Comparison of ENCODE assay signal across 8 cellular contexts in genomic region chr6:89122625-89123024, GRCh38. TPM values are rescaled to one million over a fixed set of nuclear protein-coding genes. Genes with fewer than 3 reads are reported as not detected.
DNase-seq lines count a peak whose midpoint lies in the region; ATAC-seq and TF ChIP-seq lines count a peak whose summit lies in the region.

No MANE protein-coding gene starts in this region.

- no peak overlapping the region for H3K27ac Mint-ChIP-seq in MCF 10A (ENCODE audit: low read depth, unreplicated experiment)

- H3K4me1 Mint-ChIP-seq in MCF 10A (ENCODE audit: insufficient read depth, unreplicated experiment), result no peaks in the 10 kb centered on the region

- no peaks in the 10 kb centered on the region for H3K9me3 Mint-ChIP-seq in MCF 10A (ENCODE audit: unreplicated experiment)

- TF ChIP-seq CTCF in MCF 10A (IDR thresholded peaks at IDR 0.05; ENCODE audit: unreplicated experiment) (peak; percentile 70), breast epithelium (IDR thresholded peaks at IDR 0.05) (no peak), Panc1 (IDR thresholded peaks at IDR 0.05) (peak; percentile 70; the same call in 1 of the 2 replicates), osteoblast (IDR thresholded peaks at IDR 0.05; ENCODE audit: extremely low read depth, low read depth, low read length) (peak; percentile 53)

- POLR2A ChIA-PET in MCF 10A (lab: Yijun Ruan, JAX), result interaction anchor here (0.5 to 1.7 kb wide), 4 partner anchors 17 to 42 kb away, joined by 3 to 6 read pairs (median 4); partner anchors contain the start of genes PM20D2 and PNRC1
- POLR2A ChIA-PET in Panc1 (lab: Charles Lee), result no interaction called here

- H3K36me3 ChIP-seq in breast epithelium, result no peaks in the 10 kb centered on the region
- H3K36me3 ChIP-seq in Panc1 (ENCODE audit: control insufficient read depth, insufficient read depth, low read length), result no peaks in the 10 kb centered on the region
- no peaks in the 10 kb centered on the region for H3K36me3 ChIP-seq in osteoblast (ENCODE audit: insufficient read depth, low read length)

- H3K27me3 ChIP-seq in breast epithelium (no peaks in the 10 kb centered on the region), Panc1 (ENCODE audit: control insufficient read depth, insufficient read depth, low read length) (no peaks in the 10 kb centered on the region; the same call in 1 of the 2 replicates), osteoblast (ENCODE audit: insufficient read depth, low read length) (peaks cover 11% of the 10 kb centered on the region)

- no peaks in the 10 kb centered on the region for H4K20me1 ChIP-seq in osteoblast (ENCODE audit: insufficient read depth, low read length)

- no peaks in the 10 kb centered on the region for H3K27me3 Mint-ChIP-seq in MCF 10A (ENCODE audit: insufficient read depth, unreplicated experiment)

- ATAC-seq in HG03175 (IDR thresholded peaks at IDR 0.05; ENCODE audit: unreplicated experiment), result peak; percentile 45
- peak; percentile 83 for ATAC-seq in Panc1
- ATAC-seq in HG02840 (IDR thresholded peaks at IDR 0.05; ENCODE audit: low FRiP score, unreplicated experiment), result no peak

- intact Hi-C loops in MCF 10A (cut with micrococcal nuclease) (loop anchor here (1.0 kb wide), 3 partner anchors 120 to 247 kb away; no protein-coding TSS in a partner anchor), breast epithelium (cut with DNase I; ENCODE audit: low total_unique reads) (no loop called here), Panc1 (cut with micrococcal nuclease; ENCODE audit: unreplicated experiment) (loop anchor here (1.0 to 10.0 kb wide), 2 partner anchors 120 to 138 kb away; no protein-coding TSS in a partner anchor)

- H3K9me3 ChIP-seq in breast epithelium, result no peaks in the 10 kb centered on the region
- no peaks in the 10 kb centered on the region for H3K9me3 ChIP-seq in Panc1 (ENCODE audit: control insufficient read depth, insufficient read depth, low read depth, low read length)
- H3K9me3 ChIP-seq in osteoblast (ENCODE audit: low read depth, low read length), result no peaks in the 10 kb centered on the region

- H3K4me1 ChIP-seq in breast epithelium (no peaks in the 10 kb centered on the region), Panc1 (ENCODE audit: control insufficient read depth, insufficient read depth, low read length) (no peaks in the 10 kb centered on the region), osteoblast (ENCODE audit: insufficient read depth, low read length) (no peaks in the 10 kb centered on the region)

- H3K4me3 ChIP-seq in breast epithelium (no peak overlapping the region), Panc1 (ENCODE audit: low read depth in 2 of 2, low read length in 2 of 2) (no peak overlapping the region), osteoblast (ENCODE audit: insufficient read depth, low read length) (no peak overlapping the region)

- in situ Hi-C loops in Panc1 (cut with HindIII; ENCODE audit: low pct_unique_long_range_greater_than_20kb, low sequenced_read_pairs), result no loop called here

- no peak overlapping the region for H3K27ac ChIP-seq in breast epithelium
- no peak overlapping the region for H3K27ac ChIP-seq in Panc1 (ENCODE audit: low read length)
- no peak overlapping the region for H3K27ac ChIP-seq in osteoblast (ENCODE audit: low read depth, low read length)

- BruUV-seq in MCF 10A (replicated peaks; lab: Mats Ljungman, UMichigan) (no TSS peak), Panc1 (replicated peaks; lab: Mats Ljungman, UMichigan) (no TSS peak)

- DNase-seq in MCF 10A (ENCODE audit: unreplicated experiment), result peak; percentile 48
- DNase-seq in breast epithelium (ENCODE audit: low spot score in 2 of 2), result no peak
- DNase-seq in Panc1 (ENCODE audit: low read depth, low spot score), result no peak
- DNase-seq in epidermal melanocyte (ENCODE audit: insufficient read length, low spot score), result peak; percentile 40
- peak; percentile 86 for DNase-seq in osteoblast (ENCODE audit: insufficient read length, low spot score, missing footprints)
- no peak for DNase-seq in activated naive CD4-positive, alpha-beta T cell treated with Interleukin-2 at 50 U/mL for 16 hours

- H3K36me3 Mint-ChIP-seq in MCF 10A (ENCODE audit: insufficient read depth, unreplicated experiment), result no peaks in the 10 kb centered on the region

- H3K79me2 ChIP-seq in osteoblast (ENCODE audit: insufficient read depth, low read length), result no peaks in the 10 kb centered on the region

- CTCF ChIA-PET in MCF 10A (lab: Yijun Ruan, JAX), result interaction anchor here (0.6 to 4.2 kb wide), 17 partner anchors 10 to 522 kb away, joined by 3 to 38 read pairs (median 4); partner anchors contain the start of gene PM20D2
- CTCF ChIA-PET in Panc1 (lab: Charles Lee), result interaction anchor here (0.6 kb wide), 1 partner anchor 60 kb away, joined by 5 read pairs; no protein-coding TSS in a partner anchor

- no peak for TF ChIP-seq POLR2A in breast epithelium (IDR thresholded peaks at IDR 0.05)

- no peak overlapping the region for H2AFZ ChIP-seq in osteoblast (ENCODE audit: low read length)

- no peak overlapping the region for H3K4me2 ChIP-seq in osteoblast (ENCODE audit: insufficient read depth, low read length)

- H3K4me3 Mint-ChIP-seq in MCF 10A (ENCODE audit: unreplicated experiment), result no peak overlapping the region

RNA-seq across cellular contexts. Expression of gene SRSF12, which starts 4.8 kb away (rescaled TPM):
- total RNA-seq in MCF 10A (2022) (1.1 and 1.2 TPM in 2 replicates), breast epithelium (1 to 10 TPM in 1 of 3 donors, under 1 TPM in 1, not detected in 1; 0.98 to 1.8 TPM), Panc1 (2021; ENCODE audit: unreplicated experiment) (0.28 TPM), osteoblast (under 0.01 and 0.29 TPM in 2 replicates)
- 0.24 TPM for polyA plus RNA-seq in Panc1 (2012; ENCODE audit: insufficient read length)

RNA-seq across cellular contexts. Expression of gene PM20D2, which starts 23.2 kb away (rescaled TPM):
- total RNA-seq in MCF 10A (2022) (9.9 and 11.9 TPM in 2 replicates), breast epithelium (10 to 100 TPM in 2 of 3 donors, 1 to 10 TPM in 1; 3.7 to 22.5 (median 21.3) TPM), Panc1 (2021; ENCODE audit: unreplicated experiment) (13.6 TPM), osteoblast (2.4 and 2.9 TPM in 2 replicates)
- polyA plus RNA-seq in Panc1 (2012; ENCODE audit: insufficient read length), result 6.7 TPM

RNA-seq across cellular contexts. Expression of gene PNRC1, which starts 42.1 kb away (rescaled TPM):
- 158 and 183 TPM in 2 replicates for total RNA-seq in MCF 10A (2022)
- 100 to 1,000 TPM; 221 to 290 (median 230) TPM for total RNA-seq in breast epithelium
- 63.5 TPM for total RNA-seq in Panc1 (2021; ENCODE audit: unreplicated experiment)
- polyA plus RNA-seq in Panc1 (2012; ENCODE audit: insufficient read length), result 53.4 TPM
- 95.2 and 98.1 TPM in 2 replicates for total RNA-seq in osteoblast

Comparison
In these comparisons a context has a peak if more than half of its experiments do, and no peak if none do; other contexts are left out.
1. DNase-seq: peak in MCF 10A (single experiment), epidermal melanocyte (single experiment) and osteoblast (single experiment); none in breast epithelium (0 of 2), Panc1 (single experiment) and activated naive CD4-positive, alpha-beta T cell treated with Interleukin-2 at 50 U/mL for 16 hours (single experiment).
2. CTCF ChIP-seq: peak in MCF 10A (single experiment), Panc1 (single experiment) and osteoblast (single experiment); none in breast epithelium (0 of 3).